In genomic region chr4:181677203-181677602, GRCh38 we compare ENCODE assay signal across 26 cellular contexts.
"Had no signal": no experiment of that assay in that cellular context is flagged by ENCODE, and none has a peak within 500 bp of the region (broad histone marks: within the 10 kb centered on the region; RNA-seq: fewer than 3 reads in every experiment).

No MANE protein-coding gene starts in this region.

- DNase-seq: activated CD4-positive, alpha-beta memory T cell treated with anti-CD3 and anti-CD28 coated beads for 36 hours; activated CD4-positive, alpha-beta T cell treated with anti-CD3 and anti-CD28 coated beads, Interleukin-2, amount 10 ng/mL, durations not matched to agents 7 days and 5 days; activated CD4-positive, CD25-positive, alpha-beta regulatory T cell; activated gamma-delta T cell; activated naive CD4-positive, alpha-beta T cell treated with anti-CD3 and anti-CD28 coated beads for 36 hours; activated T-cell treated with anti-CD3 and anti-CD28 coated beads for 4 hours; activated T-cell treated with anti-CD3 and anti-CD28 coated beads, Interleukin-2, amount 50 U/mL, for 48 hours; brain microvascular endothelial cell; Kasumi-1; NCI-H1048; NCI-H146; NCI-H187 treated with DMSO at 0.1 percent for 48 hours; NCI-H2081 treated with DMSO at 0.1 percent for 48 hours; NCI-H2171 treated with DMSO at 0.1 percent for 48 hours; NCI-H226; NCI-H510A treated with DMSO at 0.1 percent for 48 hours; NCI-H69; NK-92 treated with Interleukin-12 subunit alpha and Interleukin-12 subunit beta, amount 100 ng/mL, for 24 hours; PC-3; SHP77 treated with DMSO at 0.1 percent for 48 hours; T-cell; T-helper 2 cell; T1000 had no signal

- H3K27me3 ChIP-seq: brain microvascular endothelial cell, cardiac muscle cell had no signal

- ATAC-seq: activated T-helper 17 cell treated with anti-CD3 and anti-CD28 coated beads, Interleukin-2, amount 50 U/mL, for 72 hours; PC-3; T-cell had no signal

- H3K36me3 ChIP-seq: brain microvascular endothelial cell, cardiac muscle cell had no signal

- H3K4me3 ChIP-seq: cardiac muscle cell had no signal

- H3K27ac ChIP-seq: brain microvascular endothelial cell, cardiac muscle cell, VCaP had no signal
